In the genomic region with DNA sequence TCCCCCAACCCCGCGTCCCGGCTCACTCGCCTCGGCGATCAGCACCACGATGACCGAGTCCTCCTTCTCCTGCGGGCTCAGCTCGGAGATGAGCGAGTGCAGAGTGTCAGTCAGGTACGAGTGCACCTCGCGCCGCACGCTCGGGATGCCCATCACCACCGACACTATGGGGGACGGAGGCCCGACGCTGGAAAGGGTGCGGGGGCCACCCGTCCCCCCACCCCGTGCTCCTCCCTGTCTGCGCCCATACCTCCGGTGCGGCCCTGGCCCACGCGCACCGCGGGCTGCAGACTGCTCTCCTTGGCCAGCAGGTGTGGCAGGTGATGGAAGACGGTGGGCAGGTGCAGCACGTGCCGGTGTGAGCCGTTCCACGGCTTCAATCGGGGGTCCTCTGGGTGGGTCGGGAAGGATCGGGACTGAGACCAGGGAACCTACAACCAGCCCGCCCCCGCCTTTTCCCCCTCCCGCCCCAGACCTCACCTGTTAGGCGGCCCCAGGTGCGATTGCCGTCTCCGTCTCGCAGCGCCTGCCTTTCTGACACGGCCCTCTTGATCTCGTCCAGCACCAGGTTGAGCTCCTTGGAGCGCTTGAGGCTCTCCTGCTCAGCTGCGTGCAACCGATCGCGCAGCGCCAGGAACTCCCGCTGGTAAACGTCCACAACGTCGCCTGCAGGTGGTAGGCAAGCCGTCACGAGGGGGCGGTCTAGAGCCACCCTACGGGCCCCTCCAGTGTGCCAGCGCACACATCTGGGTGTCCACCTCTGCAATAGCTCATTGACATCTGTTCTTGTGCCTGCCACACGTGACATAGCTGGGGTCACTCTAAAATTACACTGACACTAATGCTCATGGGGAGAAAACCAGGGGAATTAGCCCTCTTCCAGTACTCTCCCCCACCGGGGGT, we compare ENCODE assay signal across 9 cellular contexts. TPM values are rescaled to one million over a fixed set of nuclear protein-coding genes. Genes with fewer than 3 reads are reported as not detected.
DNase-seq lines count a peak whose midpoint lies in the region; ATAC-seq, FAIRE-seq and TF ChIP-seq lines count a peak whose summit lies in the region.
"Had no signal": no experiment of that assay in that cellular context is flagged by ENCODE, and none has a peak within 500 bp of the region (broad histone marks: within the 10 kb centered on the region; RNA-seq: fewer than 3 reads in every experiment).

No MANE protein-coding gene starts in this region.

- H3K9me3 ChIP-seq in astrocyte (ENCODE audit: insufficient read depth, low read depth, low read length): no peaks in the 10 kb centered on the region

- no peak overlapping the region for H3K9ac ChIP-seq in astrocyte (ENCODE audit: low read length)

- no peak for FAIRE-seq in astrocyte (lab: Jason Lieb, UNC)

- H3K36me3 Mint-ChIP-seq in T-helper 1 cell treated with Interleukin-12 subunit alpha and Interleukin-12 subunit beta and Interleukin-4 antibody, amounts not matched to agents 30 μg/mL and 1 μg/mL, for 36 hours (ENCODE audit: low read depth): peaks cover 17% of the 10 kb centered on the region
- peaks cover 17% of the 10 kb centered on the region for H3K36me3 Mint-ChIP-seq in astrocyte (ENCODE audit: low read depth, unreplicated experiment)

- peaks cover 68% of the 10 kb centered on the region for H4K20me1 ChIP-seq in astrocyte (ENCODE audit: insufficient read depth, low read length)

- H3K27ac ChIP-seq in astrocyte (ENCODE audit: low read depth, low read length): no peak overlapping the region

- H3K27me3 Mint-ChIP-seq in T-helper 1 cell treated with Interleukin-12 subunit alpha and Interleukin-12 subunit beta and Interleukin-4 antibody, amounts not matched to agents 30 μg/mL and 1 μg/mL, for 36 hours (ENCODE audit: low read depth): no peaks in the 10 kb centered on the region
- H3K27me3 Mint-ChIP-seq in astrocyte (ENCODE audit: low read depth, unreplicated experiment): no peaks in the 10 kb centered on the region

- no peak overlapping the region for H3K4me3 ChIP-seq in astrocyte (ENCODE audit: insufficient read depth, low read depth, low read length)

- H3K27me3 ChIP-seq in astrocyte (ENCODE audit: insufficient read depth, low read length): no peaks in the 10 kb centered on the region

- peaks cover 43% of the 10 kb centered on the region for H3K79me2 ChIP-seq in astrocyte (ENCODE audit: insufficient read depth, low read length)

- peak overlapping the region; percentile 32 for H3K27ac Mint-ChIP-seq in T-helper 1 cell treated with Interleukin-12 subunit alpha and Interleukin-12 subunit beta and Interleukin-4 antibody, amounts not matched to agents 30 μg/mL and 1 μg/mL, for 36 hours
- no peak overlapping the region for H3K27ac Mint-ChIP-seq in astrocyte (ENCODE audit: unreplicated experiment)

- ATAC-seq in HG02759 (IDR thresholded peaks at IDR 0.05; ENCODE audit: unreplicated experiment) (peak; percentile 40), left colon (peak; percentile 19)

- peaks cover 30% of the 10 kb centered on the region for H3K4me1 Mint-ChIP-seq in T-helper 1 cell treated with Interleukin-12 subunit alpha and Interleukin-12 subunit beta and Interleukin-4 antibody, amounts not matched to agents 30 μg/mL and 1 μg/mL, for 36 hours (ENCODE audit: low read depth)
- peaks cover 19% of the 10 kb centered on the region for H3K4me1 Mint-ChIP-seq in astrocyte (ENCODE audit: low read depth, unreplicated experiment)

- no peaks in the 10 kb centered on the region for H3K9me3 Mint-ChIP-seq in T-helper 1 cell treated with Interleukin-12 subunit alpha and Interleukin-12 subunit beta and Interleukin-4 antibody, amounts not matched to agents 30 μg/mL and 1 μg/mL, for 36 hours
- no peaks in the 10 kb centered on the region for H3K9me3 Mint-ChIP-seq in astrocyte (ENCODE audit: unreplicated experiment)

- DNase-seq in D341Med (ENCODE audit: low spot score): peak; percentile 63
- no peak for DNase-seq in astrocyte (ENCODE audit: low read depth)
- peak; percentile 76 to 90 for DNase-seq in left colon
- peak; percentile 73 for DNase-seq in stimulated activated CD8-positive, alpha-beta memory T cell treated with anti-CD3 and anti-CD28 coated beads, Interleukin-12 subunit alpha, Interleukin-12 subunit beta, amount 100 ng/mL, for 4 hours (ENCODE audit: low read depth)
- no peak for DNase-seq in SHP77 (lab: John Stamatoyannopoulos, UW)
- no peak for DNase-seq in SHP77 treated with DMSO at 0.1 percent for 48 hours (lab: John Stamatoyannopoulos, UW)

- peaks cover 25% of the 10 kb centered on the region for H3K4me1 ChIP-seq in astrocyte (ENCODE audit: insufficient read depth, low read length)

- H3K36me3 ChIP-seq in astrocyte (ENCODE audit: insufficient read depth, low read length): no peaks in the 10 kb centered on the region

- no peak overlapping the region for H2AFZ ChIP-seq in astrocyte (ENCODE audit: low read depth, low read length)

- intact Hi-C loops in left colon (cut with DNase I, micrococcal nuclease): no loop called here

- H3K4me2 ChIP-seq in astrocyte (ENCODE audit: low read length): no peak overlapping the region

- H3K4me3 Mint-ChIP-seq in T-helper 1 cell treated with Interleukin-12 subunit alpha and Interleukin-12 subunit beta and Interleukin-4 antibody, amounts not matched to agents 30 μg/mL and 1 μg/mL, for 36 hours: peak overlapping the region; percentile 9
- H3K4me3 Mint-ChIP-seq in astrocyte (ENCODE audit: unreplicated experiment): no peak overlapping the region

- TF ChIP-seq CTCF in astrocyte (IDR thresholded peaks at IDR 0.05; ENCODE audit: insufficient read depth, low read depth, low read length): peak; percentile 44

RNA-seq across cellular contexts. Expression of a gene that starts 5.1 kb away (rescaled TPM):
- 179 and 193 TPM in 2 replicates for total RNA-seq in astrocyte
- 100 to 1,000 TPM; 465 to 474 TPM for total RNA-seq in left colon

RNA-seq across cellular contexts. Expression of a gene that starts 7.8 kb away (rescaled TPM):
- total RNA-seq in astrocyte (1.2 and 1.3 TPM in 2 replicates), left colon (1 to 10 TPM; 4.2 to 8.7 TPM)
- total RNA-seq: HT1080 had no signal

RNA-seq across cellular contexts. Expression of a gene that starts 19.1 kb away (rescaled TPM):
- total RNA-seq in astrocyte: 215 and 262 TPM in 2 replicates
- 100 to 1,000 TPM; 200 to 355 TPM for total RNA-seq in left colon

RNA-seq across cellular contexts. Expression of a gene that starts 57.1 kb away (rescaled TPM):
- total RNA-seq in astrocyte (19.9 and 20.7 TPM in 2 replicates), left colon (10 to 100 TPM; 16.6 to 18.9 TPM)

Comparison
In these comparisons a context has a peak if more than half of its experiments do, and no peak if none do; other contexts are left out.
1. DNase-seq: peak in D341Med (single experiment), left colon (2 of 2) and stimulated activated CD8-positive, alpha-beta memory T cell treated with anti-CD3 and anti-CD28 coated beads, Interleukin-12 subunit alpha, Interleukin-12 subunit beta, amount 100 ng/mL, for 4 hours (single experiment); none in astrocyte (single experiment), SHP77 (0 of 2) and SHP77 treated with DMSO at 0.1 percent for 48 hours (single experiment).